ENCODE assay signal across 8 cellular contexts in the genomic region with DNA sequence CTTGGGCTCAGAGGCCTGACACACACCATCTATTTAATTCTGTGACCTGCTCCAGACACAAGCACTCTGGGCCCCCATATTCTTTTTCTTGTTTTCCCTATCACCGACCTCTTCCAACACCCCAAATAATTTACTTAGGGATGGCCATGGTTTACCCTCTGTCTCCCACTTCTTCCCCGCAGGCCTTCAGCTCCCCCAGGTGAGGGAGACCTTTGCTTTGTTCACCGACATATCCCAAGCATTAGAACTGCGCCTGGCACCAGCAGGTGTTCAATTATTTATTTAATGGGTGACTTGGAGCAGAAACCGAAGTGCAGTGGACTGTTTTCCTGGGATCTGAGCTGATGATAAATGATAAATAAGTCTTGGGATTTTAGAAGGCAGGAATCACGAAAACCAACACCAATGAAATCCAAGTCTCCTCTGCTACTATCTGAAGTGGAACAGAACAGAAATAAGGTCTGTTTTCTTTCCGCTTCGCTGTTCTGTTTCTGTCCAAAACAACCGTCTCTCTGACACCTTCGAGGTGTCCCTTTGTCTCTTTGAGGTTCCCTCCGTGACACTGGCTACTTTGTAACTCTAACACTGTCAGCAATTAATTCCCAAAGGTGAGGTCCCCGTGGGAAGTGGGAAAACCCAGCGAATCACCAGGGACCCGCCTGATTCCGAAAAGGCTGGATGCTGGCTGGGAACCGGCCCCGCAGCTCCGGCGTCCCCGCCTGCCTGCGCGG. TPM values are rescaled to one million over a fixed set of nuclear protein-coding genes. Genes with fewer than 3 reads are reported as not detected.
DNase-seq lines count a peak whose midpoint lies in the region; ATAC-seq, FAIRE-seq and TF ChIP-seq lines count a peak whose summit lies in the region.

No MANE protein-coding gene starts in this region.

- H3K9me3 ChIP-seq in keratinocyte (ENCODE audit: control insufficient read depth, low read depth, low read length) (no peaks in the 10 kb centered on the region), stomach (no peaks in the 10 kb centered on the region)

- no peak for TF ChIP-seq CTCF in activated B cell treated with CpG ODN at 0.5 μM for 24 hours (IDR thresholded peaks at IDR 0.05)
- no peak for TF ChIP-seq CTCF in keratinocyte (optimal IDR thresholded peaks at IDR 0.05 in 1 of 3, IDR thresholded peaks at IDR 0.05 in 1 of 3, conservative IDR thresholded peaks at IDR 0.05 in 1 of 3; ENCODE audit: extremely low read depth in 1 of 3, insufficient read depth in 2 of 3, low read length in 3 of 3)
- TF ChIP-seq CTCF in stomach (IDR thresholded peaks at IDR 0.05): no peak

- DNase-seq in HK-2 (ENCODE audit: unreplicated experiment): peak; percentile 12
- DNase-seq in activated B cell treated with CpG ODN at 0.5 μM for 24 hours: no peak
- no peak for DNase-seq in keratinocyte (ENCODE audit: low read depth, low spot score)
- peak; percentile 40 for DNase-seq in stomach
- no peak for DNase-seq in iPS-NIHi7 (ENCODE audit: extremely low spot score)
- DNase-seq in GM03348 (ENCODE audit: low spot score): no peak

- H3K27me3 ChIP-seq in keratinocyte (ENCODE audit: control insufficient read depth, extremely low read depth, insufficient read depth, low read length) (no peaks in the 10 kb centered on the region), stomach (peaks cover 0 to 4% (median 0%) of the 10 kb centered on the region in 3 donors)

- no peak overlapping the region for H3K27ac Mint-ChIP-seq in activated B cell treated with CpG ODN at 0.5 μM for 24 hours

- no peaks in the 10 kb centered on the region for H3K79me2 ChIP-seq in keratinocyte (ENCODE audit: control insufficient read depth, insufficient read depth, low read length)

- H4K20me1 ChIP-seq in keratinocyte (ENCODE audit: control insufficient read depth, extremely low read depth, insufficient read depth, low read length): no peaks in the 10 kb centered on the region

- WGBS in stomach, 5 donors: 7 to 14% (median 11%) methylated on average over 22 of the region's 22 CpGs

- no peaks in the 10 kb centered on the region for H3K36me3 Mint-ChIP-seq in activated B cell treated with CpG ODN at 0.5 μM for 24 hours (ENCODE audit: low read depth)

- TF ChIP-seq POLR2A in stomach (IDR thresholded peaks at IDR 0.05): no peak

- H3K36me3 ChIP-seq in keratinocyte (ENCODE audit: control insufficient read depth in 2 of 2, extremely low read depth in 1 of 2, insufficient read depth in 2 of 2, low read length in 2 of 2) (no peaks in the 10 kb centered on the region), stomach (no peaks in the 10 kb centered on the region)

- peaks cover 14% of the 10 kb centered on the region for H3K4me1 ChIP-seq in keratinocyte (ENCODE audit: control insufficient read depth, extremely low read depth, insufficient read depth, low read length)
- H3K4me1 ChIP-seq in stomach: peaks cover 19 to 39% (median 36%) of the 10 kb centered on the region in 4 donors

- H3K4me1 Mint-ChIP-seq in activated B cell treated with CpG ODN at 0.5 μM for 24 hours: peaks cover 13% of the 10 kb centered on the region

- ATAC-seq in activated B cell treated with CpG ODN at 0.5 μM for 24 hours (ENCODE audit: low read depth) (no peak), HG03469 (IDR thresholded peaks at IDR 0.05; ENCODE audit: unreplicated experiment) (no peak), HG02981 (IDR thresholded peaks at IDR 0.05; ENCODE audit: unreplicated experiment) (no peak)

- peak overlapping the region; percentile 83 for H3K4me3 Mint-ChIP-seq in activated B cell treated with CpG ODN at 0.5 μM for 24 hours

- FAIRE-seq in keratinocyte (lab: Jason Lieb, UNC): no peak

- TF ChIP-seq EP300 in stomach (IDR thresholded peaks at IDR 0.05): no peak

- H3K27ac ChIP-seq in keratinocyte (ENCODE audit: control insufficient read depth, insufficient read depth, low read length) (peak overlapping the region; percentile 54), stomach (peak overlapping the region; percentile 91 to 98 (median 95))

- POLR2A ChIA-PET in activated B cell treated with CpG ODN at 0.5 μM for 24 hours (lab: Charles Lee): no interaction called here

- peak overlapping the region; percentile 96 for H3K4me2 ChIP-seq in keratinocyte (ENCODE audit: control insufficient read depth, extremely low read depth, insufficient read depth, low read depth, low read length)

- dilution Hi-C loops in keratinocyte (cut with MboI; ENCODE audit: extremely low pct_ligation_motif_present, low sequenced_read_pairs): no loop called here

- no peaks in the 10 kb centered on the region for H3K9me3 Mint-ChIP-seq in activated B cell treated with CpG ODN at 0.5 μM for 24 hours

- H2AFZ ChIP-seq in keratinocyte (ENCODE audit: control insufficient read depth, low read length): peak overlapping the region; percentile 89

- intact Hi-C loops in activated B cell treated with CpG ODN at 0.5 μM for 24 hours (cut with micrococcal nuclease): loop anchor here (5.0 kb wide), 1 partner anchor 50 kb away; no protein-coding TSS in a partner anchor
- intact Hi-C loops in stomach (cut with DNase I; ENCODE audit: low total_unique reads): no loop called here

- H3K4me3 ChIP-seq in keratinocyte (ENCODE audit: control insufficient read depth in 2 of 3, extremely low read depth in 1 of 3, insufficient read depth in 2 of 3, low read depth in 1 of 3, low read length in 3 of 3) (peak overlapping the region; percentile 76 to 81 (median 80)), stomach (peak overlapping the region; percentile 71 to 83 (median 74))

- peak overlapping the region; percentile 81 for H3K9ac ChIP-seq in keratinocyte (ENCODE audit: control insufficient read depth, extremely low read depth, insufficient read depth, low read length)

- CTCF ChIA-PET in activated B cell treated with CpG ODN at 0.5 μM for 24 hours (lab: Charles Lee): no interaction called here

- H3K9me1 ChIP-seq in keratinocyte (ENCODE audit: control insufficient read depth, extremely low read depth, insufficient read depth, low read length): no peaks in the 10 kb centered on the region

- H3K27me3 Mint-ChIP-seq in activated B cell treated with CpG ODN at 0.5 μM for 24 hours: peaks cover 38% of the 10 kb centered on the region

RNA-seq across cellular contexts. Expression of gene RIN2, which starts 1.1 kb away (rescaled TPM):
- total RNA-seq in activated B cell treated with CpG ODN at 0.5 μM for 24 hours (0.46 and 0.75 TPM in 2 replicates), stomach (10 to 100 TPM in 4 of 5 donors, 1 to 10 TPM in 1; 9.9 to 82.7 (median 55.4) TPM)
- polyA plus RNA-seq in keratinocyte (40.1 to 51.9 TPM (median 41.2 TPM) in 3 replicates), stomach (10 to 100 TPM; 11.1 to 19.4 (median 19.4) TPM)
- polyA plus RNA-seq in keratinocyte (2011; ENCODE audit: low read depth): 23.9 TPM
- 24.1 and 30.0 TPM in 2 replicates for polyA plus RNA-seq in keratinocyte (2011; cell fraction: cytosol; rRNA removed)
- 46.3 and 52.2 TPM in 2 replicates for polyA plus RNA-seq in keratinocyte (2011; cell fraction: nucleus; rRNA removed)
- polyA plus RNA-seq in keratinocyte (2012; ENCODE audit: low replicate concordance): 22.9 and 44.3 TPM in 2 replicates
- 73.2 to 137 TPM (median 135 TPM) in 3 replicates for polyA minus RNA-seq in keratinocyte
- polyA minus RNA-seq in keratinocyte (2011; cell fraction: cytosol; rRNA and poly(A)+ RNA removed): 60.0 TPM
- 57.0 and 88.8 TPM in 2 replicates for polyA minus RNA-seq in keratinocyte (2011; cell fraction: nucleus; rRNA and poly(A)+ RNA removed)

Comparison
In these comparisons a context has a peak if more than half of its experiments do, and no peak if none do; other contexts are left out.
1. DNase-seq: peak in HK-2 (single experiment) and stomach (single experiment); none in activated B cell treated with CpG ODN at 0.5 μM for 24 hours (single experiment), keratinocyte (single experiment), iPS-NIHi7 (single experiment) and GM03348 (single experiment).